1 cellular context compared by ENCODE assay signal in the genomic region with DNA sequence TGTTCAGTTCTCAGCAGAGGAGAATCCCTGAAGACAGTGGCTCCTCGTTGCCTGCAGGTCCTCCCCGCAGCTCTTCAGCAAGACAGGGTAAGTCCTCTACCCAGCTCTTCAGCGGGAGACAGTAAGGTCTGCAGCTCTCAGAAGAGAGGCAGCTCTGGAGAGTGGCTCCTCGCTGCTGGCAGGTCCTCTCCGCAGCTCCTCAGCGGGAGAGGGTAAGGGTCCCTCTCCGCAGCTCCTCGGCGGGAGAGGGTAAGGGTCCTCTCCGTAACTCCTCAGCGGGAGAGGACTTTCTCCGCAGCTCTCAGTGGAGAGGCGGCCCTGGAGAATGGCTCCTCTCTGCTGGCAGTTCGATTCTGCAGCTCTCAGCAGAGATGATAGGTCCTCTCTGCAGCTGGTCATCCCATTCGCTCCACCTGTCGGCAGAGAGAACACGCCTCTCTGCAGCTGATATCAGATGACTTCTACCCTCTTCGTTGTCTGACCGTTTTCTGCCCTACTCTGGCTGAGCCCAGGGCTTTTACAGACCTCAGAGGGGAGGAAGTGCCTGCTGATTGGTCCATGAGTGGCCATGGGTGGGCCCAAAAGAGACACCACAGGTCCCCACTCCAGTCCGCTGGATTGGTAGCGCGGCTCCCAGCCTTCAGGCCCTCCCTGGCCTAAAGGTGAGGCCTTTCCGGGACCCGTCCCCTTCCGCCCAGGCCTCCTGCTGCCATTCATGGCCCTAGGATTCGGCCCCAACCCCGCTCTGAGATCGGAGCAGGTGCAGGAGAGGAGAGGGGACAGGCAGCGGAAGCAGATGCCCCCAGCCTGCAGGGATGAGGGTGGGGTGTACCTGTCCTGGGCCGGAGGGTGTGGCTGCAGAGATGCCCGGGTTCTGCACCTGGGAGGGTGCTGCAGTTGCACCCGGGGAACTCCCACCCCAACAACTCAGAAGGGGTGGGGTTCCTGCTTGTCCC.
TF ChIP-seq lines count a peak whose summit lies in the region.

No MANE protein-coding gene starts in this region.

TF ChIP-seq in HepG2, 621 proteins besides CTCF, POLR2A, EP300 and RAD21 (continued from another document and continues in another):
- TF ChIP-seq, protein P1, sequence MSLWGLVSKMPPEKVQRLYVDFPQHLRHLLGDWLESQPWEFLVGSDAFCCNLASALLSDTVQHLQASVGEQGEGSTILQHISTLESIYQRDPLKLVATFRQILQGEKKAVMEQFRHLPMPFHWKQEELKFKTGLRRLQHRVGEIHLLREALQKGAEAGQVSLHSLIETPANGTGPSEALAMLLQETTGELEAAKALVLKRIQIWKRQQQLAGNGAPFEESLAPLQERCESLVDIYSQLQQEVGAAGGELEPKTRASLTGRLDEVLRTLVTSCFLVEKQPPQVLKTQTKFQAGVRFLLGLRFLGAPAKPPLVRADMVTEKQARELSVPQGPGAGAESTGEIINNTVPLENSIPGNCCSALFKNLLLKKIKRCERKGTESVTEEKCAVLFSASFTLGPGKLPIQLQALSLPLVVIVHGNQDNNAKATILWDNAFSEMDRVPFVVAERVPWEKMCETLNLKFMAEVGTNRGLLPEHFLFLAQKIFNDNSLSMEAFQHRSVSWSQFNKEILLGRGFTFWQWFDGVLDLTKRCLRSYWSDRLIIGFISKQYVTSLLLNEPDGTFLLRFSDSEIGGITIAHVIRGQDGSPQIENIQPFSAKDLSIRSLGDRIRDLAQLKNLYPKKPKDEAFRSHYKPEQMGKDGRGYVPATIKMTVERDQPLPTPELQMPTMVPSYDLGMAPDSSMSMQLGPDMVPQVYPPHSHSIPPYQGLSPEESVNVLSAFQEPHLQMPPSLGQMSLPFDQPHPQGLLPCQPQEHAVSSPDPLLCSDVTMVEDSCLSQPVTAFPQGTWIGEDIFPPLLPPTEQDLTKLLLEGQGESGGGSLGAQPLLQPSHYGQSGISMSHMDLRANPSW (CRISPR knock-in tag; IDR thresholded peaks at IDR 0.05; ENCODE audit: borderline replicate concordance), result no peak
- TF ChIP-seq MIXL1 (CRISPR knock-in tag; IDR thresholded peaks at IDR 0.05) (no peak), SOX13 (IDR thresholded peaks at IDR 0.05) (no peak), SOX13 (CRISPR knock-in tag; conservative IDR thresholded peaks at IDR 0.05 in 1 of 2, IDR thresholded peaks at IDR 0.05 in 1 of 2) (0 out of 4 replicates have a peak, but pooled peaks of 1 of the 2 experiments have one; percentile 6), ETV6 (CRISPR knock-in tag; conservative IDR thresholded peaks at IDR 0.05) (no peak; the same call in 1 of the 2 replicates), RXRB (CRISPR knock-in tag; IDR thresholded peaks at IDR 0.05; ENCODE audit: borderline replicate concordance) (no peak), YEATS4 (CRISPR knock-in tag; IDR thresholded peaks at IDR 0.05; ENCODE audit: borderline replicate concordance) (peak; percentile 77; the same call in 1 of the 2 replicates), HOXA7 (CRISPR knock-in tag; IDR thresholded peaks at IDR 0.05) (no peak; the same call in 1 of the 2 replicates), RBFOX2 (IDR thresholded peaks at IDR 0.05; ENCODE audit: low read depth, low read length) (no peak), ZNF644 (CRISPR knock-in tag; IDR thresholded peaks at IDR 0.05; ENCODE audit: low read depth) (peak; percentile 99), ATRX (CRISPR knock-in tag; IDR thresholded peaks at IDR 0.05; ENCODE audit: borderline replicate concordance) (no peak), ZNF510 (CRISPR knock-in tag; IDR thresholded peaks at IDR 0.05; ENCODE audit: low read depth) (no peak), GZF1 (CRISPR knock-in tag; IDR thresholded peaks at IDR 0.05) (0 out of 2 replicates have a peak, but pooled peaks have one; percentile 27), GTF2F1 (IDR thresholded peaks at IDR 0.05; ENCODE audit: low read length) (no peak), POLR2AphosphoS5 (IDR thresholded peaks at IDR 0.05; ENCODE audit: low read depth, low read length) (peak; percentile 94), PAX8 (CRISPR knock-in tag; IDR thresholded peaks at IDR 0.05; ENCODE audit: borderline replicate concordance) (no peak), ZNF83 (CRISPR knock-in tag; IDR thresholded peaks at IDR 0.05; ENCODE audit: borderline replicate concordance) (0 out of 2 replicates have a peak, but pooled peaks have one; percentile 21), SPEN (CRISPR knock-in tag; IDR thresholded peaks at IDR 0.05; ENCODE audit: low read depth) (peak; percentile 63), ZNF234 (CRISPR knock-in tag; conservative IDR thresholded peaks at IDR 0.05) (no peak), ATF1 (CRISPR knock-in tag; IDR thresholded peaks at IDR 0.05) (no peak), TOE1 (CRISPR knock-in tag; IDR thresholded peaks at IDR 0.05) (0 out of 2 replicates have a peak, but pooled peaks have one; percentile 29), IRF2 (CRISPR knock-in tag; IDR thresholded peaks at IDR 0.05) (peak; percentile 34; the same call in 1 of the 2 replicates), ELF4 (CRISPR knock-in tag; IDR thresholded peaks at IDR 0.05; ENCODE audit: borderline replicate concordance) (no peak), CREM (IDR thresholded peaks at IDR 0.05) (no peak), CREM (CRISPR knock-in tag; IDR thresholded peaks at IDR 0.05) (no peak), ELF1 (CRISPR knock-in tag; IDR thresholded peaks at IDR 0.05) (peak; percentile 41; the same call in 1 of the 2 replicates), ZNF556 (CRISPR knock-in tag; IDR thresholded peaks at IDR 0.05; ENCODE audit: borderline replicate concordance) (0 out of 2 replicates have a peak, but pooled peaks have one; percentile 25), ZNF430 (CRISPR knock-in tag; IDR thresholded peaks at IDR 0.05) (peak; percentile 71; the same call in 1 of the 2 replicates), TEAD3 (CRISPR knock-in tag; optimal IDR thresholded peaks at IDR 0.05; ENCODE audit: borderline replicate concordance) (peak; percentile 7), GATAD1 (CRISPR knock-in tag; IDR thresholded peaks at IDR 0.05) (peak; percentile 42; the same call in 1 of the 2 replicates), ZNF569 (CRISPR knock-in tag; IDR thresholded peaks at IDR 0.05; ENCODE audit: borderline replicate concordance) (no peak), POLR2G (IDR thresholded peaks at IDR 0.05; ENCODE audit: low read depth, low read length) (peak; percentile 79)
- TF ChIP-seq, protein P2, sequence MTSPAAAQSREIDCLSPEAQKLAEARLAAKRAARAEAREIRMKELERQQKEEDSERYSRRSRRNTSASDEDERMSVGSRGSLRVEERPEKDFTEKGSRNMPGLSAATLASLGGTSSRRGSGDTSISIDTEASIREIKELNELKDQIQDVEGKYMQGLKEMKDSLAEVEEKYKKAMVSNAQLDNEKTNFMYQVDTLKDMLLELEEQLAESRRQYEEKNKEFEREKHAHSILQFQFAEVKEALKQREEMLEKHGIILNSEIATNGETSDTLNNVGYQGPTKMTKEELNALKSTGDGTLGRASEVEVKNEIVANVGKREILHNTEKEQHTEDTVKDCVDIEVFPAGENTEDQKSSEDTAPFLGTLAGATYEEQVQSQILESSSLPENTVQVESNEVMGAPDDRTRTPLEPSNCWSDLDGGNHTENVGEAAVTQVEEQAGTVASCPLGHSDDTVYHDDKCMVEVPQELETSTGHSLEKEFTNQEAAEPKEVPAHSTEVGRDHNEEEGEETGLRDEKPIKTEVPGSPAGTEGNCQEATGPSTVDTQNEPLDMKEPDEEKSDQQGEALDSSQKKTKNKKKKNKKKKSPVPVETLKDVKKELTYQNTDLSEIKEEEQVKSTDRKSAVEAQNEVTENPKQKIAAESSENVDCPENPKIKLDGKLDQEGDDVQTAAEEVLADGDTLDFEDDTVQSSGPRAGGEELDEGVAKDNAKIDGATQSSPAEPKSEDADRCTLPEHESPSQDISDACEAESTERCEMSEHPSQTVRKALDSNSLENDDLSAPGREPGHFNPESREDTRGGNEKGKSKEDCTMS (CRISPR knock-in tag; conservative IDR thresholded peaks at IDR 0.05), result no peak
- TF ChIP-seq, protein P3, sequence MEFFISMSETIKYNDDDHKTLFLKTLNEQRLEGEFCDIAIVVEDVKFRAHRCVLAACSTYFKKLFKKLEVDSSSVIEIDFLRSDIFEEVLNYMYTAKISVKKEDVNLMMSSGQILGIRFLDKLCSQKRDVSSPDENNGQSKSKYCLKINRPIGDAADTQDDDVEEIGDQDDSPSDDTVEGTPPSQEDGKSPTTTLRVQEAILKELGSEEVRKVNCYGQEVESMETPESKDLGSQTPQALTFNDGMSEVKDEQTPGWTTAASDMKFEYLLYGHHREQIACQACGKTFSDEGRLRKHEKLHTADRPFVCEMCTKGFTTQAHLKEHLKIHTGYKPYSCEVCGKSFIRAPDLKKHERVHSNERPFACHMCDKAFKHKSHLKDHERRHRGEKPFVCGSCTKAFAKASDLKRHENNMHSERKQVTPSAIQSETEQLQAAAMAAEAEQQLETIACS (CRISPR knock-in tag; IDR thresholded peaks at IDR 0.05), result no peak
- TF ChIP-seq, protein P4, sequence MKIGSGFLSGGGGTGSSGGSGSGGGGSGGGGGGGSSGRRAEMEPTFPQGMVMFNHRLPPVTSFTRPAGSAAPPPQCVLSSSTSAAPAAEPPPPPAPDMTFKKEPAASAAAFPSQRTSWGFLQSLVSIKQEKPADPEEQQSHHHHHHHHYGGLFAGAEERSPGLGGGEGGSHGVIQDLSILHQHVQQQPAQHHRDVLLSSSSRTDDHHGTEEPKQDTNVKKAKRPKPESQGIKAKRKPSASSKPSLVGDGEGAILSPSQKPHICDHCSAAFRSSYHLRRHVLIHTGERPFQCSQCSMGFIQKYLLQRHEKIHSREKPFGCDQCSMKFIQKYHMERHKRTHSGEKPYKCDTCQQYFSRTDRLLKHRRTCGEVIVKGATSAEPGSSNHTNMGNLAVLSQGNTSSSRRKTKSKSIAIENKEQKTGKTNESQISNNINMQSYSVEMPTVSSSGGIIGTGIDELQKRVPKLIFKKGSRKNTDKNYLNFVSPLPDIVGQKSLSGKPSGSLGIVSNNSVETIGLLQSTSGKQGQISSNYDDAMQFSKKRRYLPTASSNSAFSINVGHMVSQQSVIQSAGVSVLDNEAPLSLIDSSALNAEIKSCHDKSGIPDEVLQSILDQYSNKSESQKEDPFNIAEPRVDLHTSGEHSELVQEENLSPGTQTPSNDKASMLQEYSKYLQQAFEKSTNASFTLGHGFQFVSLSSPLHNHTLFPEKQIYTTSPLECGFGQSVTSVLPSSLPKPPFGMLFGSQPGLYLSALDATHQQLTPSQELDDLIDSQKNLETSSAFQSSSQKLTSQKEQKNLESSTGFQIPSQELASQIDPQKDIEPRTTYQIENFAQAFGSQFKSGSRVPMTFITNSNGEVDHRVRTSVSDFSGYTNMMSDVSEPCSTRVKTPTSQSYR (CRISPR knock-in tag; IDR thresholded peaks at IDR 0.05; ENCODE audit: borderline replicate concordance), result no peak
- TF ChIP-seq, protein P5, sequence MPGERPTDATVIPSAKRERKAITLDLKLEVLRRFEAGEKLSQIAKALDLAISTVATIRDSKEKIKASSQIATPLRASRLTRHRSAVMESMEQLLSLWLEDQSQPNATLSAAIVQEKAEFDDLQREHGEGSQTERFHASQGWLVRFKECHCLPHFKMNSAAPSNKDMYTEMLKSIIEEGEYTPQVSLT (CRISPR knock-in tag; IDR thresholded peaks at IDR 0.05; ENCODE audit: borderline replicate concordance, low read depth), result no peak
- TF ChIP-seq, protein P6, sequence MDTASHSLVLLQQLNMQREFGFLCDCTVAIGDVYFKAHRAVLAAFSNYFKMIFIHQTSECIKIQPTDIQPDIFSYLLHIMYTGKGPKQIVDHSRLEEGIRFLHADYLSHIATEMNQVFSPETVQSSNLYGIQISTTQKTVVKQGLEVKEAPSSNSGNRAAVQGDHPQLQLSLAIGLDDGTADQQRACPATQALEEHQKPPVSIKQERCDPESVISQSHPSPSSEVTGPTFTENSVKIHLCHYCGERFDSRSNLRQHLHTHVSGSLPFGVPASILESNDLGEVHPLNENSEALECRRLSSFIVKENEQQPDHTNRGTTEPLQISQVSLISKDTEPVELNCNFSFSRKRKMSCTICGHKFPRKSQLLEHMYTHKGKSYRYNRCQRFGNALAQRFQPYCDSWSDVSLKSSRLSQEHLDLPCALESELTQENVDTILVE (CRISPR knock-in tag; IDR thresholded peaks at IDR 0.05), result no peak
- TF ChIP-seq, protein P7, sequence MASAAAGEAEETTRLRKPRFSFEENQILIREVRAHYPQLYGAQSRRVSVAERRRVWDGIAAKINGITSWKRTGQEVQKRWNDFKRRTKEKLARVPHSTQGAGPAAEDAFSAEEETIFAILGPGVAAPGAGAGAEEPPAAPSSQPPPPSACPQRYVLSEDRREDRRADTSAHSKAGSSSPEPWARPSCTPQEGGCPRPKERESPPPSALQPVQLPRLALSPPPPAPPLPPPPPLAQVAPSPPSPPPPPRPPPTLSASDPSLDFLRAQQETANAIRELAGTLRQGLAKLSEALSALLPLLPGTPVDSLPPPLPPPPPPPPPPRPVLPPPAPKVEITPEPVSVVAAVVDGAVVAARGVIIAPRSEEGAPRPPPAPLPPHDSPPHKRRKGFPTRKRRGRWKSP (CRISPR knock-in tag; IDR thresholded peaks at IDR 0.05), result no peak
- TF ChIP-seq, protein P8, sequence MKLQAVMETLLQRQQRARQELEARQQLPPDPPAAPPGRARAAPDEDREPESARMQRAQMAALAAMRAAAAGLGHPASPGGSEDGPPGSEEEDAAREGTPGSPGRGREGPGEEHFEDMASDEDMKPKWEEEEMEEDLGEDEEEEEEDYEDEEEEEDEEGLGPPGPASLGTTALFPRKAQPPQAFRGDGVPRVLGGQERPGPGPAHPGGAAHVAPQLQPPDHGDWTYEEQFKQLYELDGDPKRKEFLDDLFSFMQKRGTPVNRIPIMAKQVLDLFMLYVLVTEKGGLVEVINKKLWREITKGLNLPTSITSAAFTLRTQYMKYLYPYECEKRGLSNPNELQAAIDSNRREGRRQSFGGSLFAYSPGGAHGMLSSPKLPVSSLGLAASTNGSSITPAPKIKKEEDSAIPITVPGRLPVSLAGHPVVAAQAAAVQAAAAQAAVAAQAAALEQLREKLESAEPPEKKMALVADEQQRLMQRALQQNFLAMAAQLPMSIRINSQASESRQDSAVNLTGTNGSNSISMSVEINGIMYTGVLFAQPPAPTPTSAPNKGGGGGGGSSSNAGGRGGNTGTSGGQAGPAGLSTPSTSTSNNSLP (IDR thresholded peaks at IDR 0.05; ENCODE audit: low read depth, low read length), result no peak
- TF ChIP-seq, protein P9, sequence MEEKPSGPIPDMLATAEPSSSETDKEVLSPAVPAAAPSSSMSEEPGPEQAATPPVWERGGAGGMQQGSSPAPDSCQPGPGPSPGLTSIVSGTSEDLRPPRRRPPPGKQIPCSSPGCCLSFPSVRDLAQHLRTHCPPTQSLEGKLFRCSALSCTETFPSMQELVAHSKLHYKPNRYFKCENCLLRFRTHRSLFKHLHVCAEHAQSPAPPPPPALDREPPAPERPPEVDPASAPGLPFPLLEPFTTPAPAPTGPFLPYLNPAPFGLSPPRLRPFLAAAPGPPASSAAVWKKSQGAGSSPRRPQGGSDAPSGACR (CRISPR knock-in tag; IDR thresholded peaks at IDR 0.05), result peak; percentile 84; the same call in 1 of the 2 replicates
- TF ChIP-seq, protein P10, sequence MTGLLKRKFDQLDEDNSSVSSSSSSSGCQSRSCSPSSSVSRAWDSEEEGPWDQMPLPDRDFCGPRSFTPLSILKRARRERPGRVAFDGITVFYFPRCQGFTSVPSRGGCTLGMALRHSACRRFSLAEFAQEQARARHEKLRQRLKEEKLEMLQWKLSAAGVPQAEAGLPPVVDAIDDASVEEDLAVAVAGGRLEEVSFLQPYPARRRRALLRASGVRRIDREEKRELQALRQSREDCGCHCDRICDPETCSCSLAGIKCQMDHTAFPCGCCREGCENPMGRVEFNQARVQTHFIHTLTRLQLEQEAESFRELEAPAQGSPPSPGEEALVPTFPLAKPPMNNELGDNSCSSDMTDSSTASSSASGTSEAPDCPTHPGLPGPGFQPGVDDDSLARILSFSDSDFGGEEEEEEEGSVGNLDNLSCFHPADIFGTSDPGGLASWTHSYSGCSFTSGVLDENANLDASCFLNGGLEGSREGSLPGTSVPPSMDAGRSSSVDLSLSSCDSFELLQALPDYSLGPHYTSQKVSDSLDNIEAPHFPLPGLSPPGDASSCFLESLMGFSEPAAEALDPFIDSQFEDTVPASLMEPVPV (CRISPR knock-in tag; IDR thresholded peaks at IDR 0.05), result no peak; the same call in 1 of the 2 replicates
